ENCODE assay signal across 38 cellular contexts in genomic region chr22:19673660-19674059, GRCh38. TPM values are rescaled to one million over a fixed set of nuclear protein-coding genes. Genes with fewer than 3 reads are reported as not detected.
"Had no signal": no experiment of that assay in that cellular context is flagged by ENCODE, and none has a peak within 500 bp of the region (broad histone marks: within the 10 kb centered on the region; RNA-seq: fewer than 3 reads in every experiment).

No MANE protein-coding gene starts in this region.

- ATAC-seq: activated naive CD4-positive, alpha-beta T cell treated with anti-CD3 and anti-CD28 coated beads, Interleukin-2, amount 50 U/mL, for 72 hours; activated naive CD8-positive, alpha-beta T cell treated with anti-CD3 and anti-CD28 coated beads, Interleukin-2, amount 50 U/mL, for 24 hours; activated T-cell treated with anti-CD3 and anti-CD28 coated beads, Interleukin-2, amount 50 U/mL, for 4 hours; activated T-cell treated with anti-CD3 and anti-CD28 coated beads, Interleukin-2, amount 50 U/mL, for 72 hours; activated T-helper 17 cell treated with anti-CD3 and anti-CD28 coated beads, Interleukin-2, amount 50 U/mL, for 72 hours; body of pancreas had no signal

- H3K4me1 ChIP-seq: adrenal gland, body of pancreas, breast epithelium had no signal

- H3K27ac Mint-ChIP-seq: activated naive CD4-positive, alpha-beta T cell treated with anti-CD3 and anti-CD28 coated beads for 36 hours; activated naive CD4-positive, alpha-beta T cell treated with anti-CD3 and anti-CD28 coated beads, Interleukin-2, amount 10 ng/mL, durations not matched to agents 7 days and 5 days; activated naive CD4-positive, alpha-beta T cell treated with anti-CD3 and anti-CD28 coated beads, Interleukin-2, amount 50 U/mL, for 24 hours; activated naive CD4-positive, alpha-beta T cell treated with anti-CD3 and anti-CD28 coated beads, Interleukin-2, amount 50 U/mL, for 72 hours; activated naive CD8-positive, alpha-beta T cell; activated naive CD8-positive, alpha-beta T cell treated with anti-CD3 and anti-CD28 coated beads for 36 hours; activated naive CD8-positive, alpha-beta T cell treated with anti-CD3 and anti-CD28 coated beads, Interleukin-2, amount 10 ng/mL, durations not matched to agents 7 days and 5 days; activated naive CD8-positive, alpha-beta T cell treated with anti-CD3 and anti-CD28 coated beads, Interleukin-2, amount 50 U/mL, for 24 hours; activated T-cell treated with anti-CD3 and anti-CD28 coated beads, Interleukin-2, amount 50 U/mL, for 24 hours; activated T-cell treated with anti-CD3 and anti-CD28 coated beads, Interleukin-2, amount 50 U/mL, for 72 hours; activated T-helper 1 cell treated with anti-CD3 and anti-CD28 coated beads, Interleukin-12 subunit alpha, Interleukin-12 subunit beta, Interleukin-2, Interleukin-4 antibody, amounts not matched to agents 30 ng/mL and 10 ng/mL and 1 ng/mL, durations not matched to agents 14 hours and 24 hours and 36 hours; activated T-helper 17 cell treated with anti-CD3 and anti-CD28 coated beads, Interleukin-2, amount 50 U/mL, for 72 hours; activated T-helper 2 cell treated with anti-CD3 and anti-CD28 coated beads, Interferon-gamma antibody, Interleukin-2, Interleukin-4, amounts not matched to agents 10 μg/mL and 5 μg/mL and 100 μg/mL, durations not matched to agents 14 hours and 24 hours and 36 hours had no signal

- DNase-seq: activated effector memory CD4-positive, alpha-beta T cell treated with anti-CD3 and anti-CD28 coated beads, Interleukin-2, amount 50 U/mL, for 16 hours; activated effector memory CD4-positive, alpha-beta T cell treated with Interleukin-2 at 50 U/mL for 16 hours; activated gamma-delta T cell; activated gamma-delta T cell treated with Interleukin-2 at 50 U/mL for 16 hours; activated naive CD4-positive, alpha-beta T cell treated with anti-CD3 and anti-CD28 coated beads for 36 hours; activated naive CD4-positive, alpha-beta T cell treated with anti-CD3 and anti-CD28 coated beads, Interleukin-2, amount 10 ng/mL, durations not matched to agents 7 days and 5 days; activated naive CD4-positive, alpha-beta T cell treated with anti-CD3 and anti-CD28 coated beads, Interleukin-2, amount 50 U/mL, for 16 hours; activated naive CD4-positive, alpha-beta T cell treated with Interleukin-2 at 50 U/mL for 16 hours; activated naive CD8-positive, alpha-beta T cell treated with anti-CD3 and anti-CD28 coated beads for 36 hours; activated naive CD8-positive, alpha-beta T cell treated with anti-CD3 and anti-CD28 coated beads, Interleukin-2, amount 10 ng/mL, durations not matched to agents 7 days and 5 days; activated naive CD8-positive, alpha-beta T cell treated with anti-CD3 and anti-CD28 coated beads, Interleukin-2, amount 50 U/mL, for 24 hours; activated T-cell treated with anti-CD3 and anti-CD28 coated beads, Interleukin-2, amount 50 U/mL, for 1 hour; activated T-cell treated with anti-CD3 and anti-CD28 coated beads, Interleukin-2, amount 50 U/mL, for 24 hours; activated T-cell treated with anti-CD3 and anti-CD28 coated beads, Interleukin-2, amount 50 U/mL, for 4 hours; activated T-cell treated with anti-CD3 and anti-CD28 coated beads, Interleukin-2, amount 50 U/mL, for 48 hours; activated T-cell treated with anti-CD3 and anti-CD28 coated beads, Interleukin-2, amount 50 U/mL, for 72 hours; amniotic stem cell; amygdala; anterior cingulate cortex; aorta; body of pancreas; brain microvascular endothelial cell; caudate nucleus; central memory CD4-positive, alpha-beta T cell; cerebellar nuclear complex had no signal

- H3K9me3 Mint-ChIP-seq: activated naive CD4-positive, alpha-beta T cell treated with anti-CD3 and anti-CD28 coated beads for 36 hours; activated naive CD4-positive, alpha-beta T cell treated with anti-CD3 and anti-CD28 coated beads, Interleukin-2, amount 10 ng/mL, durations not matched to agents 7 days and 5 days; activated naive CD4-positive, alpha-beta T cell treated with anti-CD3 and anti-CD28 coated beads, Interleukin-2, amount 50 U/mL, for 24 hours; activated naive CD4-positive, alpha-beta T cell treated with anti-CD3 and anti-CD28 coated beads, Interleukin-2, amount 50 U/mL, for 72 hours; activated naive CD8-positive, alpha-beta T cell treated with anti-CD3 and anti-CD28 coated beads for 36 hours; activated naive CD8-positive, alpha-beta T cell treated with anti-CD3 and anti-CD28 coated beads, Interleukin-2, amount 10 ng/mL, durations not matched to agents 7 days and 5 days; activated naive CD8-positive, alpha-beta T cell treated with anti-CD3 and anti-CD28 coated beads, Interleukin-2, amount 50 U/mL, for 24 hours; activated T-cell treated with anti-CD3 and anti-CD28 coated beads, Interleukin-2, amount 50 U/mL, for 24 hours; activated T-cell treated with anti-CD3 and anti-CD28 coated beads, Interleukin-2, amount 50 U/mL, for 4 hours; activated T-cell treated with anti-CD3 and anti-CD28 coated beads, Interleukin-2, amount 50 U/mL, for 72 hours; activated T-helper 1 cell treated with anti-CD3 and anti-CD28 coated beads, Interleukin-12 subunit alpha, Interleukin-12 subunit beta, Interleukin-2, Interleukin-4 antibody, amounts not matched to agents 30 ng/mL and 10 ng/mL and 1 ng/mL, durations not matched to agents 14 hours and 24 hours and 36 hours; activated T-helper 17 cell treated with anti-CD3 and anti-CD28 coated beads, Interleukin-2, amount 50 U/mL, for 72 hours; activated T-helper 2 cell treated with anti-CD3 and anti-CD28 coated beads, Interferon-gamma antibody, Interleukin-2, Interleukin-4, amounts not matched to agents 10 μg/mL and 5 μg/mL and 100 μg/mL, durations not matched to agents 14 hours and 24 hours and 36 hours; central memory CD8-positive, alpha-beta T cell had no signal

- H3K27me3 ChIP-seq: adrenal gland, body of pancreas, brain microvascular endothelial cell, breast epithelium, cardiac muscle cell had no signal

- H3K4me3 ChIP-seq: adrenal gland, body of pancreas, breast epithelium, cardiac muscle cell had no signal

- FAIRE-seq: astrocyte, bronchial epithelial cell had no signal

- H3K4me1 Mint-ChIP-seq: activated naive CD4-positive, alpha-beta T cell treated with anti-CD3 and anti-CD28 coated beads, Interleukin-2, amount 10 ng/mL, durations not matched to agents 7 days and 5 days; activated naive CD4-positive, alpha-beta T cell treated with anti-CD3 and anti-CD28 coated beads, Interleukin-2, amount 50 U/mL, for 24 hours; activated naive CD8-positive, alpha-beta T cell treated with anti-CD3 and anti-CD28 coated beads for 36 hours; activated naive CD8-positive, alpha-beta T cell treated with anti-CD3 and anti-CD28 coated beads, Interleukin-2, amount 10 ng/mL, durations not matched to agents 7 days and 5 days; activated naive CD8-positive, alpha-beta T cell treated with anti-CD3 and anti-CD28 coated beads, Interleukin-2, amount 50 U/mL, for 24 hours; activated T-helper 17 cell treated with anti-CD3 and anti-CD28 coated beads, Interleukin-2, amount 50 U/mL, for 72 hours; central memory CD8-positive, alpha-beta T cell had no signal

- H3K36me3 ChIP-seq: adrenal gland, brain microvascular endothelial cell, breast epithelium, cardiac muscle cell had no signal

- H3K36me3 Mint-ChIP-seq: activated naive CD4-positive, alpha-beta T cell treated with anti-CD3 and anti-CD28 coated beads, Interleukin-2, amount 10 ng/mL, durations not matched to agents 7 days and 5 days; activated naive CD4-positive, alpha-beta T cell treated with anti-CD3 and anti-CD28 coated beads, Interleukin-2, amount 50 U/mL, for 24 hours; activated naive CD4-positive, alpha-beta T cell treated with anti-CD3 and anti-CD28 coated beads, Interleukin-2, amount 50 U/mL, for 72 hours; activated naive CD8-positive, alpha-beta T cell; activated naive CD8-positive, alpha-beta T cell treated with anti-CD3 and anti-CD28 coated beads for 36 hours; activated naive CD8-positive, alpha-beta T cell treated with anti-CD3 and anti-CD28 coated beads, Interleukin-2, amount 10 ng/mL, durations not matched to agents 7 days and 5 days; brain had no signal

- H3K9me3 ChIP-seq: adrenal gland, body of pancreas, breast epithelium had no signal

- H3K27me3 Mint-ChIP-seq: activated naive CD4-positive, alpha-beta T cell treated with anti-CD3 and anti-CD28 coated beads, Interleukin-2, amount 50 U/mL, for 24 hours; activated naive CD8-positive, alpha-beta T cell; activated naive CD8-positive, alpha-beta T cell treated with anti-CD3 and anti-CD28 coated beads for 36 hours; brain had no signal

- H3K27ac ChIP-seq: adrenal gland, body of pancreas, brain microvascular endothelial cell, breast epithelium, cardiac muscle cell had no signal

- H3K4me3 Mint-ChIP-seq: activated naive CD4-positive, alpha-beta T cell treated with anti-CD3 and anti-CD28 coated beads for 36 hours; activated naive CD4-positive, alpha-beta T cell treated with anti-CD3 and anti-CD28 coated beads, Interleukin-2, amount 10 ng/mL, durations not matched to agents 7 days and 5 days; activated naive CD4-positive, alpha-beta T cell treated with anti-CD3 and anti-CD28 coated beads, Interleukin-2, amount 50 U/mL, for 24 hours; activated naive CD8-positive, alpha-beta T cell; activated naive CD8-positive, alpha-beta T cell treated with anti-CD3 and anti-CD28 coated beads for 36 hours; activated naive CD8-positive, alpha-beta T cell treated with anti-CD3 and anti-CD28 coated beads, Interleukin-2, amount 10 ng/mL, durations not matched to agents 7 days and 5 days; activated naive CD8-positive, alpha-beta T cell treated with anti-CD3 and anti-CD28 coated beads, Interleukin-2, amount 50 U/mL, for 24 hours; activated T-cell treated with anti-CD3 and anti-CD28 coated beads, Interleukin-2, amount 50 U/mL, for 24 hours; activated T-cell treated with anti-CD3 and anti-CD28 coated beads, Interleukin-2, amount 50 U/mL, for 4 hours; activated T-cell treated with anti-CD3 and anti-CD28 coated beads, Interleukin-2, amount 50 U/mL, for 72 hours; activated T-helper 1 cell treated with anti-CD3 and anti-CD28 coated beads, Interleukin-12 subunit alpha, Interleukin-12 subunit beta, Interleukin-2, Interleukin-4 antibody, amounts not matched to agents 30 ng/mL and 10 ng/mL and 1 ng/mL, durations not matched to agents 14 hours and 24 hours and 36 hours; activated T-helper 17 cell treated with anti-CD3 and anti-CD28 coated beads, Interleukin-2, amount 50 U/mL, for 72 hours; brain; central memory CD8-positive, alpha-beta T cell had no signal

RNA-seq across cellular contexts. Expression of gene SEPTIN5, which starts 40.6 kb away (rescaled TPM):
- total RNA-seq: activated naive CD8-positive, alpha-beta T cell treated with anti-CD3 and anti-CD28 coated beads, Interleukin-2, amount 10 ng/mL, durations not matched to agents 7 days and 5 days had no signal

RNA-seq across cellular contexts. Expression of gene GP1BB, which starts 49.7 kb away (rescaled TPM):
- total RNA-seq: activated naive CD4-positive, alpha-beta T cell treated with anti-CD3 and anti-CD28 coated beads for 36 hours; activated naive CD4-positive, alpha-beta T cell treated with anti-CD3 and anti-CD28 coated beads, Interleukin-2, amount 50 U/mL, for 72 hours; activated naive CD8-positive, alpha-beta T cell treated with anti-CD3 and anti-CD28 coated beads for 36 hours; activated naive CD8-positive, alpha-beta T cell treated with anti-CD3 and anti-CD28 coated beads, Interleukin-2, amount 10 ng/mL, durations not matched to agents 7 days and 5 days; activated T-helper 1 cell treated with anti-CD3 and anti-CD28 coated beads, Interleukin-12 subunit alpha, Interleukin-12 subunit beta, Interleukin-2, Interleukin-4 antibody, amounts not matched to agents 30 ng/mL and 10 ng/mL and 1 ng/mL, durations not matched to agents 14 hours and 24 hours and 36 hours; activated T-helper 17 cell treated with anti-CD3 and anti-CD28 coated beads, Interleukin-2, amount 50 U/mL, for 72 hours; activated T-helper 2 cell treated with anti-CD3 and anti-CD28 coated beads, Interferon-gamma antibody, Interleukin-2, Interleukin-4, amounts not matched to agents 10 μg/mL and 5 μg/mL and 100 μg/mL, durations not matched to agents 14 hours and 24 hours and 36 hours; bronchial epithelial cell had no signal
